8 cellular contexts compared by ENCODE assay signal in genomic region chr10:13371879-13372470, GRCh38. TPM values are rescaled to one million over a fixed set of nuclear protein-coding genes. Genes with fewer than 3 reads are reported as not detected.
DNase-seq lines count a peak whose midpoint lies in the region; ATAC-seq and TF ChIP-seq lines count a peak whose summit lies in the region.

No MANE protein-coding gene starts in this region.

- no peak for TF ChIP-seq EP300 in sigmoid colon (IDR thresholded peaks at IDR 0.05)

- ATAC-seq in GM21737 (IDR thresholded peaks at IDR 0.05; ENCODE audit: unreplicated experiment) = no peak

- intact Hi-C loops in sigmoid colon (cut with DNase I) = loop anchor here (1.0 to 5.0 kb wide), 4 partner anchors 68 to 405 kb away; partner anchors contain the start of genes BEND7 and PRPF18

- TF ChIP-seq POLR2A in sigmoid colon (IDR thresholded peaks at IDR 0.05) = no peak

- H3K9me3 ChIP-seq in sigmoid colon = no peaks in the 10 kb centered on the region

- no peak overlapping the region for H3K27ac ChIP-seq in sigmoid colon

- DNase-seq in GM03348 (ENCODE audit: low spot score) = peak; percentile 94
- DNase-seq in HFFc6 = peak; percentile 77
- DNase-seq in NCI-H1436 treated with DMSO at 0.1 percent for 48 hours (lab: John Stamatoyannopoulos, UW) = peak; percentile 32
- peak in 4 of 5 donors; percentile 42 to 61 (median 50) for DNase-seq in T-helper 1 cell
- DNase-seq in astrocyte of the cerebellum (ENCODE audit: low read depth) = peak; percentile 74
- DNase-seq in hepatic stellate cell (ENCODE audit: low spot score) = peak; percentile 87
- peak; percentile 83 for DNase-seq in sigmoid colon

- H3K4me3 ChIP-seq in astrocyte of the cerebellum (ENCODE audit: low read depth, low read length) = no peak overlapping the region
- no peak overlapping the region for H3K4me3 ChIP-seq in sigmoid colon

- H3K4me3 Mint-ChIP-seq in HFFc6 = no peak overlapping the region

- no peaks in the 10 kb centered on the region for H3K9me3 Mint-ChIP-seq in HFFc6

- peaks cover 13% of the 10 kb centered on the region for H3K27me3 Mint-ChIP-seq in HFFc6 (ENCODE audit: insufficient read depth)

- in situ Hi-C loops in astrocyte of the cerebellum (cut with HindIII; ENCODE audit: low sequenced_read_pairs) = no loop called here

- no peaks in the 10 kb centered on the region for H3K4me1 ChIP-seq in sigmoid colon

- no peak overlapping the region for H3K27ac Mint-ChIP-seq in HFFc6

- no peaks in the 10 kb centered on the region for H3K4me1 Mint-ChIP-seq in HFFc6 (ENCODE audit: low read depth)

- no peaks in the 10 kb centered on the region for H3K36me3 ChIP-seq in sigmoid colon

- peaks cover 0 to 5% (median 0%) of the 10 kb centered on the region in 3 donors for H3K27me3 ChIP-seq in sigmoid colon

- H3K36me3 Mint-ChIP-seq in HFFc6 (ENCODE audit: low read depth) = no peaks in the 10 kb centered on the region

- TF ChIP-seq CTCF in HFFc6 (IDR thresholded peaks at IDR 0.05) = peak; percentile 85
- peak; percentile 96 for TF ChIP-seq CTCF in astrocyte of the cerebellum (IDR thresholded peaks at IDR 0.05; ENCODE audit: low read depth, low read length, missing control alignments)
- TF ChIP-seq CTCF in sigmoid colon (IDR thresholded peaks at IDR 0.05) = peak; percentile 51 to 90 (median 86)

- WGBS in sigmoid colon, 2 donors = 27 to 28% methylated on average over 6 of the region's 6 CpGs

RNA-seq across cellular contexts. Expression of gene SEPHS1, which starts 23.9 kb away (rescaled TPM):
- total RNA-seq in HFFc6 (2021; fragmentation: NEBNext Ultra II Directional; extraction: Animal tissue kit (Norgen Biotek cat#: 25700)) = 10 to 100 TPM; 34.1 to 49.3 (median 40.5) TPM
- total RNA-seq in sigmoid colon = 10 to 100 TPM; 31.4 to 41.0 (median 37.6) TPM
- 10 to 100 TPM; 25.9 to 33.5 (median 32.4) TPM for polyA plus RNA-seq in sigmoid colon

Comparison
In these comparisons a context has a peak if more than half of its experiments do, and no peak if none do; other contexts are left out.
1. DNase-seq: peak in every context shown above with its lines; median percentile 94 in GM03348; 87 in hepatic stellate cell; 83 in sigmoid colon; 77 in HFFc6; 74 in astrocyte of the cerebellum; 50 in T-helper 1 cell; 32 in NCI-H1436 treated with DMSO at 0.1 percent for 48 hours.